In genomic region chr1:16534829-16535456, GRCh38 we compare ENCODE assay signal across 1 cellular context.
TF ChIP-seq lines count a peak whose summit lies in the region.
"Not testable (repeated sequence)": the region's sequence is repeated elsewhere in the genome, so short reads cannot be mapped to it uniquely, and the experiment has no call there.

No MANE protein-coding gene starts in this region.

TF ChIP-seq in HepG2, 621 proteins besides CTCF, POLR2A, EP300 and RAD21 (continued from another document and continues in another):
- peak; percentile 19; the same call in 1 of the 2 replicates for TF ChIP-seq PATZ1 (CRISPR knock-in tag; IDR thresholded peaks at IDR 0.05)
- TF ChIP-seq ZNF629 (CRISPR knock-in tag; conservative IDR thresholded peaks at IDR 0.05), result peak; percentile 54
- TF ChIP-seq GABPB1 (CRISPR knock-in tag; IDR thresholded peaks at IDR 0.05), result peak; percentile 27; the same call in 1 of the 2 replicates
- 0 out of 2 replicates have a peak, but pooled peaks have one; percentile 39 for TF ChIP-seq E2F1 (CRISPR knock-in tag; IDR thresholded peaks at IDR 0.05)
- TF ChIP-seq ZBED4 (CRISPR knock-in tag; IDR thresholded peaks at IDR 0.05; ENCODE audit: borderline replicate concordance), result peak; percentile 36; the same call in 1 of the 2 replicates
- 0 out of 2 replicates have a peak, but pooled peaks have one; percentile 40 for TF ChIP-seq ZNF614 (CRISPR knock-in tag; IDR thresholded peaks at IDR 0.05; ENCODE audit: borderline replicate concordance)
- TF ChIP-seq FOXP4 (CRISPR knock-in tag; IDR thresholded peaks at IDR 0.05), result peak; percentile 35; the same call in 1 of the 2 replicates
- TF ChIP-seq IKZF5 (CRISPR knock-in tag; IDR thresholded peaks at IDR 0.05), result 0 out of 2 replicates have a peak, but pooled peaks have one; percentile 24
- 0 out of 2 replicates have a peak, but pooled peaks have one; percentile 24 for TF ChIP-seq KAT8 (CRISPR knock-in tag; IDR thresholded peaks at IDR 0.05)
- 0 out of 2 replicates have a peak, but pooled peaks have one; percentile 31 for TF ChIP-seq NFKB2 (CRISPR knock-in tag; IDR thresholded peaks at IDR 0.05; ENCODE audit: borderline replicate concordance)
- 0 out of 2 replicates have a peak, but pooled peaks have one; percentile 27 for TF ChIP-seq SALL2 (CRISPR knock-in tag; IDR thresholded peaks at IDR 0.05)
- peak; percentile 56; the same call in 1 of the 2 replicates for TF ChIP-seq ZNF777 (CRISPR knock-in tag; IDR thresholded peaks at IDR 0.05)
- TF ChIP-seq ZFY (CRISPR knock-in tag; IDR thresholded peaks at IDR 0.05), result peak; percentile 65
- not testable (repeated sequence) for TF ChIP-seq FOXA1, SOX6 (IDR thresholded peaks at IDR 0.05)
- 0 out of 2 replicates have a peak, but pooled peaks have one; percentile 12 for TF ChIP-seq FOXA1 (CRISPR knock-in tag; IDR thresholded peaks at IDR 0.05)
- peak; percentile 58 for TF ChIP-seq MED1 (CRISPR knock-in tag; IDR thresholded peaks at IDR 0.05)
- 0 out of 2 replicates have a peak, but pooled peaks have one; percentile 27 for TF ChIP-seq ERF (CRISPR knock-in tag; IDR thresholded peaks at IDR 0.05)
- 0 out of 2 replicates have a peak, but pooled peaks have one; percentile 30 for TF ChIP-seq ZBTB25 (CRISPR knock-in tag; IDR thresholded peaks at IDR 0.05)
- TF ChIP-seq ZNF263 (CRISPR knock-in tag; IDR thresholded peaks at IDR 0.05), result peak; percentile 45; the same call in 1 of the 2 replicates
- TF ChIP-seq NKX3-1 (CRISPR knock-in tag; IDR thresholded peaks at IDR 0.05), result 0 out of 2 replicates have a peak, but pooled peaks have one; percentile 30
- peak; percentile 62 for TF ChIP-seq IRF2 (CRISPR knock-in tag; IDR thresholded peaks at IDR 0.05)
- peak; percentile 97 for TF ChIP-seq MAF1 (CRISPR knock-in tag; IDR thresholded peaks at IDR 0.05; ENCODE audit: borderline replicate concordance)
- peak; percentile 60 to 95 for TF ChIP-seq HMGXB4 (CRISPR knock-in tag; IDR thresholded peaks at IDR 0.05; ENCODE audit: borderline replicate concordance in 1 of 2, low read depth in 1 of 2)
- TF ChIP-seq ZNF766 (CRISPR knock-in tag; IDR thresholded peaks at IDR 0.05; ENCODE audit: borderline replicate concordance), result 0 out of 2 replicates have a peak, but pooled peaks have one; percentile 49
- 0 out of 2 replicates have a peak, but pooled peaks have one; percentile 29 for TF ChIP-seq KDM2A (CRISPR knock-in tag; IDR thresholded peaks at IDR 0.05; ENCODE audit: borderline replicate concordance, low read depth)
- peak; percentile 63; the same call in 1 of the 2 replicates for TF ChIP-seq SAP130 (CRISPR knock-in tag; IDR thresholded peaks at IDR 0.05; ENCODE audit: low read depth)
- peak; percentile 53 for TF ChIP-seq JARID2 (CRISPR knock-in tag; IDR thresholded peaks at IDR 0.05; ENCODE audit: insufficient replicate concordance)
- peak; percentile 92 for TF ChIP-seq ZBTB7B (CRISPR knock-in tag; IDR thresholded peaks at IDR 0.05)
- TF ChIP-seq ZNF704 (CRISPR knock-in tag; IDR thresholded peaks at IDR 0.05; ENCODE audit: borderline replicate concordance), result 0 out of 2 replicates have a peak, but pooled peaks have one; percentile 39
- TF ChIP-seq MEIS2 (CRISPR knock-in tag; IDR thresholded peaks at IDR 0.05), result peak; percentile 55; the same call in 1 of the 2 replicates
- peak; percentile 26; the same call in 1 of the 2 replicates for TF ChIP-seq TAF1 (CRISPR knock-in tag; IDR thresholded peaks at IDR 0.05)
- TF ChIP-seq SOX6 (CRISPR knock-in tag; IDR thresholded peaks at IDR 0.05), result peak; percentile 45; the same call in 1 of the 2 replicates
- TF ChIP-seq ZNF513 (CRISPR knock-in tag; conservative IDR thresholded peaks at IDR 0.05), result 0 out of 2 replicates have a peak, but pooled peaks have one; percentile 61
- TF ChIP-seq ZNF143 (CRISPR knock-in tag; IDR thresholded peaks at IDR 0.05), result peak; percentile 27; the same call in 1 of the 2 replicates
